8 cellular contexts compared by ENCODE assay signal in the genomic region with DNA sequence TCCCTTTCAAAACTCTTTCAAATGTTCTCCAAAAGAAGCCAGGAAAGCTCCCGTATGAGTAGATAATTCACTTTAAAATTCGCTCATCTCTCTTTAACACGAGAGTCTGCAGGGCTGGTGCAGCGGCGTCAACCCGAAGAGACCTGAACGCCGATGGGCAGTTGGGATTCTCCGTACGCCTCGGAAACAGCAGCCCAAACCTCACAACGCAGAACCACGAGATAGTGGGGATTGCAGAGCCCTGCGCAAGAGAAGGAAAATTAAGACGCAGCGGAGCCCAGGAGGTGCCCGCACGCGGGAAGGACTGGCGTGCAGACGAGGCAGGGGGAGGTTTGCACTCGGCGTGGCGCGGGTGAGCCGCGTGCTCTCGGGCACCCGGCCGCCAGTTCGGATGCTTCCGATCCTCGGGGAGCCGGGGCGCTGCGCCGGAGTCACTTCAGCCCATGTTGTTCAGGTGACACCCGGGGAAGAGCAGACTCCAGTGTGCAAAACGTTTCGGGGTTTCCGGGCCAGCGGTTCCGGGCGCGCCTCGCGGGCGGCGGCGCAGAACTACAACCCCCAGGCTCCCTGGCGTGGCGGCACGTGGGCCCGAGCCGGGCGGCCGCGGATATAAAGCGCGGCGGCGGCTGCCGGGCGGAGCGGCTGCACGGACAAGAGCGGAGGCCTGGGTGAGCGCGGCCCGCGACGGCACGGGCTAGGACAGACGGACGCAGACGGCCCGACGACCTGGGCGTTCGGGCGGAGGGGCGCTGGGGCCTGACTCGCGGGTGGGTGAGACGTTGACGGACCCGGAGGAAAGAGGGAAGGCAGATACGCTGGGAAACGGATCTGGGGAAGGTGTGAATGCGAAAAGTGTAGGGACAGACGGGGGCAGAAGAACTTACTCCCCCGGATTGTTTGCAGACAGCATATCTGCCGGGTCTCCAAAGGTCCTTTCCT. TPM values are rescaled to one million over a fixed set of nuclear protein-coding genes. Genes with fewer than 3 reads are reported as not detected.
A peak's percentile ranks its signal among the peaks of the same experiment; 100 is the strongest.
DNase-seq lines count a peak whose midpoint lies in the region; ATAC-seq and TF ChIP-seq lines count a peak whose summit lies in the region.

A gene with protein sequence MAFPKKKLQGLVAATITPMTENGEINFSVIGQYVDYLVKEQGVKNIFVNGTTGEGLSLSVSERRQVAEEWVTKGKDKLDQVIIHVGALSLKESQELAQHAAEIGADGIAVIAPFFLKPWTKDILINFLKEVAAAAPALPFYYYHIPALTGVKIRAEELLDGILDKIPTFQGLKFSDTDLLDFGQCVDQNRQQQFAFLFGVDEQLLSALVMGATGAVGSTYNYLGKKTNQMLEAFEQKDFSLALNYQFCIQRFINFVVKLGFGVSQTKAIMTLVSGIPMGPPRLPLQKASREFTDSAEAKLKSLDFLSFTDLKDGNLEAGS (plus strand): TSS at position 636 of the 939 bp plus-strand sequence. CDS start 4,599 bp downstream, outside the sequence.

- no peaks in the 10 kb centered on the region for H3K9me3 Mint-ChIP-seq in activated naive CD8-positive, alpha-beta T cell treated with anti-CD3 and anti-CD28 coated beads, Interleukin-2, amount 10 ng/mL, durations not matched to agents 7 days and 5 days

- POLR2A ChIA-PET in GM10248 (lab: Yijun Ruan, JAX) (interaction anchor here (0.6 kb wide), 1 partner anchor 188 kb away, joined by 3 read pairs; no protein-coding TSS in a partner anchor), HEK293 (lab: Yijun Ruan, JAX) (interaction anchor here (0.6 to 0.9 kb wide), 2 partner anchors 8 to 398 kb away, joined by 3 to 6 read pairs; a partner anchor contains a TSS)
- POLR2A ChIA-PET in activated naive CD8-positive, alpha-beta T cell treated with anti-CD3 and anti-CD28 coated beads, Interleukin-2, amount 10 ng/mL, durations not matched to agents 7 days and 5 days (lab: Charles Lee): interaction anchor here (0.9 to 1.3 kb wide), 2 partner anchors 179 to 188 kb away, joined by 3 read pairs; no protein-coding TSS in a partner anchor

- H3K36me3 ChIP-seq in HEK293 (ENCODE audit: control insufficient read depth in 2 of 2, insufficient read depth in 1 of 2, low read length in 2 of 2) (peaks cover 0 to 11% of the 10 kb centered on the region in 2 experiments; a peak in 1 of 3 replicates), heart left ventricle (peaks cover 0 to 2% (median 0%) of the 10 kb centered on the region in 9 donors), upper lobe of left lung (peaks cover 0 to 4% (median 0%) of the 10 kb centered on the region in 4 donors)

- H3K9me3 ChIP-seq in HEK293 (ENCODE audit: control insufficient read depth, insufficient read depth, low read depth, low read length) (no peaks in the 10 kb centered on the region), heart left ventricle (no peaks in the 10 kb centered on the region), upper lobe of left lung (no peaks in the 10 kb centered on the region)

- H3K27me3 ChIP-seq in heart left ventricle (no peaks in the 10 kb centered on the region), upper lobe of left lung (no peaks in the 10 kb centered on the region)

- CTCF ChIA-PET in GM10248 (lab: Yijun Ruan, JAX): interaction anchor here (0.8 to 13.8 kb wide), 2 partner anchors 134 to 187 kb away, joined by 3 to 1252 read pairs; a partner anchor contains a TSS
- CTCF ChIA-PET in HEK293 (lab: Yijun Ruan, JAX): interaction anchor here (0.7 to 12.6 kb wide), 5 partner anchors 115 to 1311 kb away, joined by 3 to 668 read pairs (median 3); a partner anchor contains a TSS

- H3K4me3 Mint-ChIP-seq in activated naive CD8-positive, alpha-beta T cell treated with anti-CD3 and anti-CD28 coated beads, Interleukin-2, amount 10 ng/mL, durations not matched to agents 7 days and 5 days: peak within 1 kb of the TSS; percentile 89

- peak in 1 of 2 donors; percentile 90 for TF ChIP-seq POLR2A in heart left ventricle (IDR thresholded peaks at IDR 0.05)
- peak in 3 of 4 donors; percentile 81 to 99 (median 93) for TF ChIP-seq POLR2A in upper lobe of left lung (IDR thresholded peaks at IDR 0.05)

- ATAC-seq in activated naive CD8-positive, alpha-beta T cell treated with anti-CD3 and anti-CD28 coated beads, Interleukin-2, amount 10 ng/mL, durations not matched to agents 7 days and 5 days (ENCODE audit: low read depth): peak; percentile 94
- peak; percentile 82 to 98 (median 98) for ATAC-seq in heart left ventricle
- ATAC-seq in upper lobe of left lung (ENCODE audit: low FRiP score in 2 of 2): peak; percentile 92 to 99

- peaks cover 22% of the 10 kb centered on the region for H3K27me3 Mint-ChIP-seq in activated naive CD8-positive, alpha-beta T cell treated with anti-CD3 and anti-CD28 coated beads, Interleukin-2, amount 10 ng/mL, durations not matched to agents 7 days and 5 days

- H3K27ac ChIP-seq in HEK293 (ENCODE audit: extremely low read depth, low read depth, low read length) (peak within 1 kb of the TSS; percentile 47; the same call in 1 of the 2 replicates), heart left ventricle (peak within 1 kb of the TSS in 11 of 12 donors; percentile 8 to 88 (median 68)), upper lobe of left lung (peak within 1 kb of the TSS; percentile 15 to 89 (median 79))

- H3K27ac Mint-ChIP-seq in activated naive CD8-positive, alpha-beta T cell treated with anti-CD3 and anti-CD28 coated beads, Interleukin-2, amount 10 ng/mL, durations not matched to agents 7 days and 5 days: peak within 1 kb of the TSS; percentile 84

- H3K36me3 Mint-ChIP-seq in activated naive CD8-positive, alpha-beta T cell treated with anti-CD3 and anti-CD28 coated beads, Interleukin-2, amount 10 ng/mL, durations not matched to agents 7 days and 5 days: no peaks in the 10 kb centered on the region

- H3K4me1 ChIP-seq in HEK293 (ENCODE audit: control insufficient read depth, insufficient read depth, low read length): 0 out of 2 replicates have a peak, but pooled peaks cover 2% of the 10 kb centered on the region
- peaks cover 0 to 42% (median 7%) of the 10 kb centered on the region in 12 donors for H3K4me1 ChIP-seq in heart left ventricle
- peaks cover 9 to 23% (median 16%) of the 10 kb centered on the region in 4 donors for H3K4me1 ChIP-seq in upper lobe of left lung

- 0 to 1% (median 1%) methylated on average over 68 to 93 of the region's 93 CpGs for WGBS in heart left ventricle, 4 donors
- WGBS in upper lobe of left lung, 2 donors: 1% methylated on average over 47 to 75 of the region's 93 CpGs

- TF ChIP-seq EP300 in upper lobe of left lung (IDR thresholded peaks at IDR 0.05): no peak

- H3K4me1 Mint-ChIP-seq in activated naive CD8-positive, alpha-beta T cell treated with anti-CD3 and anti-CD28 coated beads, Interleukin-2, amount 10 ng/mL, durations not matched to agents 7 days and 5 days: peaks cover 10% of the 10 kb centered on the region

- TF ChIP-seq CTCF in GM10248 (IDR thresholded peaks at IDR 0.05; ENCODE audit: control extremely low read depth, extremely low read depth, low read depth, missing control alignments) (no peak), HEK293 (tag by site-specific recombination; IDR thresholded peaks at IDR 0.05) (peak; percentile 46; the same call in 1 of the 2 replicates), heart left ventricle (IDR thresholded peaks at IDR 0.05) (peak in 1 of 12 donors; percentile 7), upper lobe of left lung (IDR thresholded peaks at IDR 0.05) (peak in 1 of 6 experiments; percentile 29)

- H3K4me3 ChIP-seq in HEK293 (ENCODE audit: low read depth, low read length) (peak within 1 kb of the TSS; percentile 41), heart left ventricle (peak within 1 kb of the TSS; percentile 41 to 79 (median 64)), upper lobe of left lung (peak within 1 kb of the TSS; percentile 60 to 89 (median 72))

- intact Hi-C loops in heart left ventricle (cut with DNase I): loop anchor here in 7 of 10 donors (5.0 to 10.0 kb wide), 3 partner anchors 342 to 707 kb away; no protein-coding TSS in a partner anchor
- intact Hi-C loops in posterior cingulate gyrus (cut with DNase I): loop anchor here (1.0 to 5.0 kb wide), 4 partner anchors 49 to 707 kb away; a partner anchor contains a TSS

- DNase-seq in GM10248 (ENCODE audit: extremely low spot score) (peak; percentile 89), MV-4-11 (lab: John Stamatoyannopoulos, UW) (peak; percentile 73), SKM-1 (lab: John Stamatoyannopoulos, UW; ENCODE audit: unreplicated experiment) (peak; percentile 88), heart left ventricle (peak; percentile 86 to 94 (median 87)), posterior cingulate gyrus (peak; percentile 69 to 98 (median 84)), upper lobe of left lung (peak; percentile 88 to 98)
- peak; percentile 88 for DNase-seq in activated naive CD8-positive, alpha-beta T cell treated with anti-CD3 and anti-CD28 coated beads, Interleukin-2, amount 10 ng/mL, durations not matched to agents 7 days and 5 days

TF ChIP-seq in HEK293, 187 proteins besides CTCF, POLR2A, EP300 and RAD21 (continues in another document):
- TF ChIP-seq, protein P1, sequence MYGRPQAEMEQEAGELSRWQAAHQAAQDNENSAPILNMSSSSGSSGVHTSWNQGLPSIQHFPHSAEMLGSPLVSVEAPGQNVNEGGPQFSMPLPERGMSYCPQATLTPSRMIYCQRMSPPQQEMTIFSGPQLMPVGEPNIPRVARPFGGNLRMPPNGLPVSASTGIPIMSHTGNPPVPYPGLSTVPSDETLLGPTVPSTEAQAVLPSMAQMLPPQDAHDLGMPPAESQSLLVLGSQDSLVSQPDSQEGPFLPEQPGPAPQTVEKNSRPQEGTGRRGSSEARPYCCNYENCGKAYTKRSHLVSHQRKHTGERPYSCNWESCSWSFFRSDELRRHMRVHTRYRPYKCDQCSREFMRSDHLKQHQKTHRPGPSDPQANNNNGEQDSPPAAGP (tag by site-specific recombination; IDR thresholded peaks at IDR 0.05): peak; percentile 32
- TF ChIP-seq ZNF335 (tag by site-specific recombination; conservative IDR thresholded peaks at IDR 0.05) (peak; percentile 94), ZNF341 (tag by site-specific recombination; IDR thresholded peaks at IDR 0.05; ENCODE audit: low read depth) (peak; percentile 87), ZEB2 (tag by site-specific recombination; IDR thresholded peaks at IDR 0.05) (peak; percentile 78; the same call in 1 of the 2 replicates)

RNA-seq across cellular contexts. Expression of the gene that starts here (rescaled TPM):
- total RNA-seq in activated naive CD8-positive, alpha-beta T cell treated with anti-CD3 and anti-CD28 coated beads, Interleukin-2, amount 10 ng/mL, durations not matched to agents 7 days and 5 days: 1 to 10 TPM; 5.6 to 6.2 TPM
- 10 to 100 TPM in 2 of 9 donors, 1 to 10 TPM in 7; 1.4 to 62.7 (median 3.0) TPM for total RNA-seq in heart left ventricle
- 1 to 10 TPM; 2.0 to 2.3 TPM for polyA plus RNA-seq in heart left ventricle
- total RNA-seq in upper lobe of left lung: 10 to 100 TPM; 16.6 to 99.5 (median 33.2) TPM

Comparison
In these comparisons a context has a peak if more than half of its experiments do, and no peak if none do; other contexts are left out.
1. Peak in every context shown above with its lines: DNase-seq, ATAC-seq, H3K4me3 ChIP-seq and H3K27ac ChIP-seq.